13 cellular contexts compared by ENCODE assay signal in genomic region chr12:6955462-6956331, GRCh38. TPM values are rescaled to one million over a fixed set of nuclear protein-coding genes. Genes with fewer than 3 reads are reported as not detected.
DNase-seq lines count a peak whose midpoint lies in the region; ATAC-seq, FAIRE-seq and TF ChIP-seq lines count a peak whose summit lies in the region.
"Had no signal": no experiment of that assay in that cellular context is flagged by ENCODE, and none has a peak within 500 bp of the region (broad histone marks: within the 10 kb centered on the region; RNA-seq: fewer than 3 reads in every experiment).

No MANE protein-coding gene starts in this region.

- no peak for TF ChIP-seq POLR2A in GM12891 (IDR thresholded peaks at IDR 0.05; ENCODE audit: low read depth, low read length)

- no peak for ATAC-seq in activated T-helper 17 cell treated with anti-CD3 and anti-CD28 coated beads, Interleukin-2, amount 50 U/mL, for 72 hours (replicated peaks)
- ATAC-seq in WTC11 (no peak), HG02588 (IDR thresholded peaks at IDR 0.05; ENCODE audit: unreplicated experiment) (no peak)

- POLR2A ChIA-PET in WTC11 (lab: Charles Lee): no interaction called here

- CTCF ChIA-PET in WTC11 (lab: Charles Lee): interaction anchor here (1.8 kb wide), 1 partner anchor 9 kb away, joined by 5 read pairs; no protein-coding TSS in a partner anchor

- H3K4me2 ChIP-seq in neural progenitor cell: no peak overlapping the region
- H3K4me2 ChIP-seq: hepatocyte, PC-9 had no signal

- no peak overlapping the region for H3K4me3 ChIP-seq in neural progenitor cell
- H3K4me3 ChIP-seq: hepatocyte, PC-9, testis had no signal

- no peak overlapping the region for H3K9ac ChIP-seq in neural progenitor cell

- H3K27me3 Mint-ChIP-seq in CD14-positive monocyte (ENCODE audit: low read depth in 3 of 3) (peaks cover 0 to 5% (median 0%) of the 10 kb centered on the region in 3 donors), neural progenitor cell (ENCODE audit: insufficient read depth, low read depth) (peaks cover 7% of the 10 kb centered on the region), WTC11 (ENCODE audit: low read depth) (no peaks in the 10 kb centered on the region)
- H3K27me3 Mint-ChIP-seq in activated T-helper 17 cell treated with anti-CD3 and anti-CD28 coated beads, Interleukin-2, amount 50 U/mL, for 72 hours: no peaks in the 10 kb centered on the region

- H2AFZ ChIP-seq in neural progenitor cell (replicated peaks): no peak overlapping the region
- H2AFZ ChIP-seq: hepatocyte, PC-9 had no signal

- H3K36me3 Mint-ChIP-seq in CD14-positive monocyte (peaks cover 71 to 87% of the 10 kb centered on the region in 2 donors), neural progenitor cell (no peaks in the 10 kb centered on the region), WTC11 (no peaks in the 10 kb centered on the region)
- H3K36me3 Mint-ChIP-seq in activated T-helper 17 cell treated with anti-CD3 and anti-CD28 coated beads, Interleukin-2, amount 50 U/mL, for 72 hours (ENCODE audit: low read depth): peaks cover 97% of the 10 kb centered on the region

- FAIRE-seq in GM12891 (lab: Jason Lieb, UNC): peak; percentile 90
- FAIRE-seq: endothelial cell of umbilical vein had no signal

- peaks cover 73% of the 10 kb centered on the region for H3K4me1 Mint-ChIP-seq in CD14-positive monocyte
- peaks cover 47% of the 10 kb centered on the region for H3K4me1 Mint-ChIP-seq in activated T-helper 17 cell treated with anti-CD3 and anti-CD28 coated beads, Interleukin-2, amount 50 U/mL, for 72 hours
- H3K4me1 Mint-ChIP-seq in neural progenitor cell: peaks cover 33% of the 10 kb centered on the region
- peaks cover 30% of the 10 kb centered on the region for H3K4me1 Mint-ChIP-seq in WTC11

- peaks cover 0 to 2% (median 0%) of the 10 kb centered on the region in 7 donors for H3K9me3 Mint-ChIP-seq in CD14-positive monocyte
- H3K9me3 Mint-ChIP-seq in activated T-helper 17 cell treated with anti-CD3 and anti-CD28 coated beads, Interleukin-2, amount 50 U/mL, for 72 hours: no peaks in the 10 kb centered on the region
- no peaks in the 10 kb centered on the region for H3K9me3 Mint-ChIP-seq in neural progenitor cell
- H3K9me3 Mint-ChIP-seq in WTC11: no peaks in the 10 kb centered on the region

- H3K27me3 ChIP-seq in neural progenitor cell: no peaks in the 10 kb centered on the region
- H3K27me3 ChIP-seq: hepatocyte, testis had no signal

- H3K27ac Mint-ChIP-seq in CD14-positive monocyte: peak overlapping the region; percentile 20 to 99 (median 84)
- H3K27ac Mint-ChIP-seq in activated T-helper 17 cell treated with anti-CD3 and anti-CD28 coated beads, Interleukin-2, amount 50 U/mL, for 72 hours: peak overlapping the region; percentile 100
- peak overlapping the region; percentile 76 for H3K27ac Mint-ChIP-seq in neural progenitor cell
- no peak overlapping the region for H3K27ac Mint-ChIP-seq in WTC11

- H3K36me3 ChIP-seq in neural progenitor cell: no peaks in the 10 kb centered on the region

- no peaks in the 10 kb centered on the region for H4K20me1 ChIP-seq in neural progenitor cell (ENCODE audit: low read depth)

- no peak for TF ChIP-seq CTCF in CD14-positive monocyte (IDR thresholded peaks at IDR 0.05)
- no peak for TF ChIP-seq CTCF in neural progenitor cell (IDR thresholded peaks at IDR 0.05)
- TF ChIP-seq CTCF in WTC11 (IDR thresholded peaks at IDR 0.05): no peak

- no peak overlapping the region for H3K27ac ChIP-seq in neural progenitor cell
- H3K27ac ChIP-seq: hepatocyte, PC-9 had no signal

- no peaks in the 10 kb centered on the region for H3K9me3 ChIP-seq in neural progenitor cell (ENCODE audit: low read depth)
- H3K9me3 ChIP-seq: testis had no signal

- no peaks in the 10 kb centered on the region for H3K4me1 ChIP-seq in neural progenitor cell

- no peaks in the 10 kb centered on the region for H3K79me2 ChIP-seq in neural progenitor cell (ENCODE audit: low read depth)
- H3K79me2 ChIP-seq: hepatocyte had no signal

- H3F3A ChIP-seq in neural progenitor cell (ENCODE audit: low read depth): no peaks in the 10 kb centered on the region

- intact Hi-C loops in CD14-positive monocyte (cut with micrococcal nuclease): loop anchor here in 1 of 2 donors (10.0 kb wide), 1 partner anchor 421 kb away; the partner anchor contains the start of gene GAPDH

- H3K4me3 Mint-ChIP-seq in CD14-positive monocyte (peak overlapping the region; percentile 43 to 48), neural progenitor cell (no peak overlapping the region), WTC11 (no peak overlapping the region)
- H3K4me3 Mint-ChIP-seq in activated T-helper 17 cell treated with anti-CD3 and anti-CD28 coated beads, Interleukin-2, amount 50 U/mL, for 72 hours: peak overlapping the region; percentile 87

- DNase-seq in CD14-positive monocyte (ENCODE audit: low spot score): no peak
- no peak for DNase-seq in GM12891 (ENCODE audit: insufficient read length, low spot score)
- no peak for DNase-seq in neural progenitor cell (ENCODE audit: low spot score)
- DNase-seq in WTC11 (ENCODE audit: low spot score): no peak
- no peak for DNase-seq in dermis blood vessel endothelial cell
- no peak for DNase-seq in GM19238 (ENCODE audit: insufficient read length, low spot score)
- DNase-seq: PC-9, testis had no signal

TF ChIP-seq in GM12891, 5 proteins besides CTCF, POLR2A, EP300 and RAD21:
- TF ChIP-seq TAF1 (IDR thresholded peaks at IDR 0.05; ENCODE audit: low read depth, low read length) (no peak), SPI1 (IDR thresholded peaks at IDR 0.05; ENCODE audit: low read depth, low read length) (no peak), POU2F2 (IDR thresholded peaks at IDR 0.05; ENCODE audit: low read depth, low read length) (no peak), POLR2AphosphoS5 (IDR thresholded peaks at IDR 0.05; ENCODE audit: low read depth, low read length) (no peak), PAX5 (IDR thresholded peaks at IDR 0.05; ENCODE audit: insufficient read depth, low read length, severe bottlenecking) (no peak)
TF ChIP-seq in GM12891: peak in this region for 0.

TF ChIP-seq in WTC11, 78 proteins besides CTCF, POLR2A, EP300 and RAD21 (continues in another document):
- TF ChIP-seq MYBL2 (CRISPR knock-in tag; IDR thresholded peaks at IDR 0.05) (no peak), SP1 (CRISPR knock-in tag; conservative IDR thresholded peaks at IDR 0.05) (no peak), TCF7 (CRISPR knock-in tag; IDR thresholded peaks at IDR 0.05; ENCODE audit: low read depth) (no peak), ZNF396 (CRISPR knock-in tag; IDR thresholded peaks at IDR 0.05; ENCODE audit: borderline replicate concordance) (no peak), ATF3 (CRISPR knock-in tag; conservative IDR thresholded peaks at IDR 0.05) (no peak), ATF1 (CRISPR knock-in tag; IDR thresholded peaks at IDR 0.05) (no peak), TEAD1 (CRISPR knock-in tag; IDR thresholded peaks at IDR 0.05) (no peak), ATF2 (CRISPR knock-in tag; IDR thresholded peaks at IDR 0.05; ENCODE audit: borderline replicate concordance, low read depth) (no peak), TEAD4 (CRISPR knock-in tag; IDR thresholded peaks at IDR 0.05) (no peak)

RNA-seq across cellular contexts. Expression of gene PTPN6, which starts 4.5 kb away (rescaled TPM):
- 100 to 1,000 TPM; 449 to 562 TPM for polyA plus RNA-seq in CD14-positive monocyte
- 446 TPM for polyA plus RNA-seq in GM12891 (2012; ENCODE audit: low read depth, missing spikeins)
- total RNA-seq in activated T-helper 17 cell treated with anti-CD3 and anti-CD28 coated beads, Interleukin-2, amount 50 U/mL, for 72 hours: 100 to 1,000 TPM; 134 to 223 TPM
- total RNA-seq in neural progenitor cell (ENCODE audit: low replicate concordance) (4.4 and 6.0 TPM in 2 replicates), WTC11 (2021) (27.1 to 34.7 TPM (median 34.5 TPM) in 3 replicates), dermis blood vessel endothelial cell (2.4 and 3.4 TPM in 2 replicates)

RNA-seq across cellular contexts. Expression of gene C12orf57, which starts 11.9 kb away (rescaled TPM):
- 10 to 100 TPM; 19.1 to 24.2 TPM for polyA plus RNA-seq in CD14-positive monocyte
- 367 TPM for polyA plus RNA-seq in GM12891 (2012; ENCODE audit: low read depth, missing spikeins)
- 100 to 1,000 TPM; 192 to 307 TPM for total RNA-seq in activated T-helper 17 cell treated with anti-CD3 and anti-CD28 coated beads, Interleukin-2, amount 50 U/mL, for 72 hours
- total RNA-seq in neural progenitor cell (ENCODE audit: low replicate concordance) (314 and 399 TPM in 2 replicates), WTC11 (2021) (158 to 181 TPM (median 172 TPM) in 3 replicates), dermis blood vessel endothelial cell (73.7 and 177 TPM in 2 replicates)

RNA-seq across cellular contexts. Expression of gene RNU7-1, which starts 12.1 kb away (rescaled TPM):
- not detected for polyA plus RNA-seq in CD14-positive monocyte
- not detected for polyA plus RNA-seq in GM12891 (2012; ENCODE audit: low read depth, missing spikeins)
- total RNA-seq in activated T-helper 17 cell treated with anti-CD3 and anti-CD28 coated beads, Interleukin-2, amount 50 U/mL, for 72 hours: not detected
- not detected in 2 replicates for total RNA-seq in neural progenitor cell (ENCODE audit: low replicate concordance)
- total RNA-seq in WTC11 (2021): not detected in 3 replicates
- total RNA-seq in dermis blood vessel endothelial cell: not detected in 2 replicates
- total RNA-seq: endothelial cell of umbilical vein, hepatocyte, lung microvascular endothelial cell, PC-9, testis had no signal
- polyA plus RNA-seq: endothelial cell of umbilical vein, hepatocyte had no signal

RNA-seq across cellular contexts. Expression of gene PHB2, which starts 14.8 kb away (rescaled TPM):
- 10 to 100 TPM; 90.6 to 91.9 TPM for polyA plus RNA-seq in CD14-positive monocyte
- polyA plus RNA-seq in GM12891 (2012; ENCODE audit: low read depth, missing spikeins): 357 TPM
- 100 to 1,000 TPM; 285 to 436 TPM for total RNA-seq in activated T-helper 17 cell treated with anti-CD3 and anti-CD28 coated beads, Interleukin-2, amount 50 U/mL, for 72 hours
- total RNA-seq in neural progenitor cell (ENCODE audit: low replicate concordance): 214 and 291 TPM in 2 replicates
- total RNA-seq in WTC11 (2021): 350 to 397 TPM (median 352 TPM) in 3 replicates
- total RNA-seq in dermis blood vessel endothelial cell: 191 and 205 TPM in 2 replicates

RNA-seq across cellular contexts. Expression of gene EMG1, which starts 15.0 kb away (rescaled TPM):
- polyA plus RNA-seq in CD14-positive monocyte: 10 to 100 TPM; 33.1 to 35.3 TPM
- 70.2 TPM for polyA plus RNA-seq in GM12891 (2012; ENCODE audit: low read depth, missing spikeins)
- 10 to 100 TPM; 50.9 to 90.5 TPM for total RNA-seq in activated T-helper 17 cell treated with anti-CD3 and anti-CD28 coated beads, Interleukin-2, amount 50 U/mL, for 72 hours
- total RNA-seq in neural progenitor cell (ENCODE audit: low replicate concordance) (27.3 and 32.0 TPM in 2 replicates), WTC11 (2021) (59.3 to 78.6 TPM (median 59.8 TPM) in 3 replicates), dermis blood vessel endothelial cell (35.6 and 39.3 TPM in 2 replicates)

Comparison
In these comparisons a context has a peak if more than half of its experiments do, and no peak if none do; other contexts are left out.
1. H3K4me3 Mint-ChIP-seq: peak in CD14-positive monocyte (2 of 2) and activated T-helper 17 cell treated with anti-CD3 and anti-CD28 coated beads, Interleukin-2, amount 50 U/mL, for 72 hours (single experiment); none in neural progenitor cell (single experiment) and WTC11 (single experiment).